21 cellular contexts compared by ENCODE assay signal in the genomic region with DNA sequence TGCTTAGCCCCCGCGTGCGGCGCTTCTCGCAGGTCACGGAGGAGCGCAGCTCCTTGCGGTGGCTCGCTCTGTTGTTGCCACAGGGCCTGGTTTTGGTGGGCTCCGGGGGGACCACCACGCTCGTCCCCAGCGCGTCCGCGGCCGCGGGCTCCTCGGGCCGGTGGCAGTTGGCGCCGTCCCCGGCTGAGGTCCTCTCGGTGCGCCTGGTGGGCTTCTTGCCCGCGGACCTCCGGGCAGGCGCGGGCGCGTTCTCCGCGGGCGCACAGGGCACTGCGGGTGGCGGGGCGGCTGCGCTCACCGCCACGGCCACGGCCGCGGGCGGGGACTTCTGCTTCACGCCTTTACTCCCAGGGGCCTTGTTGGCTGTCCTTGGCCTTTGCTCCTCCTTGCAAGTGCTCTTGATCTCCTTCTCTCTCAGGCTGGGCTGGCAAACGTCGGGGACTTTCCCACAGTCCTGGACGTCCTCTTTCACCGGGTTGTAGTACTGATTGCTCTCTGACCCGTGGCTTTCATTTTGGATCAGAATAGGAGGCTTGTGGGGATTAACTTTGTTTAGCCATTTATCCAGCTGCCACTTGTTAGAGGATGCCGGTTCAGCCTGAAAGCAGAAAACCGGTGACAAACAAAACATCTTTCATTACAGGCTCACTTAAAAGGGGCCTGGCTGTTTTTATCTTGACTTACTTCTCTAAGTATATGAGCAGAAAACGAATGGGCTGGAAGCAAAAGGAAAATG.
"Had no signal": no experiment of that assay in that cellular context is flagged by ENCODE, and none has a peak within 500 bp of the region (broad histone marks: within the 10 kb centered on the region; RNA-seq: fewer than 3 reads in every experiment).

No MANE protein-coding gene starts in this region.

- ATAC-seq: activated T-helper 17 cell treated with anti-CD3 and anti-CD28 coated beads, Interleukin-2, amount 50 U/mL, for 72 hours; gastroesophageal sphincter had no signal

- FAIRE-seq: bronchial epithelial cell, TTC549 had no signal

- H3K4me1 ChIP-seq: gastroesophageal sphincter, left ventricle myocardium inferior, transverse colon, vagina had no signal

- H3K27me3 ChIP-seq: gastroesophageal sphincter, transverse colon, vagina had no signal

- H3K9me3 Mint-ChIP-seq: activated naive CD8-positive, alpha-beta T cell treated with anti-CD3 and anti-CD28 coated beads for 36 hours; activated T-helper 17 cell treated with anti-CD3 and anti-CD28 coated beads, Interleukin-2, amount 50 U/mL, for 72 hours; endodermal cell; nephron; stimulated activated naive CD8-positive, alpha-beta T cell treated with anti-CD3 and anti-CD28 coated beads, Interleukin-15, Interleukin-2, amounts not matched to agents 100 ng/mL and 50 ng/mL, for 24 hours had no signal

- DNase-seq: activated CD4-positive, alpha-beta T cell treated with anti-CD3 and anti-CD28 coated beads for 1 hour; activated naive CD4-positive, alpha-beta T cell treated with Interleukin-2 at 50 U/mL for 16 hours; activated naive CD8-positive, alpha-beta T cell treated with anti-CD3 and anti-CD28 coated beads for 36 hours; activated T-cell treated with anti-CD3 and anti-CD28 coated beads, Interleukin-2, amount 50 U/mL, for 1 hour; endodermal cell; head of caudate nucleus; left ventricle myocardium inferior; mammary epithelial cell; midbrain; stimulated activated CD4-positive, alpha-beta T cell treated with anti-CD3 and anti-CD28 coated beads, Interleukin-2, amount 100 ng/mL, for 48 hours; stimulated activated CD8-positive, alpha-beta memory T cell treated with anti-CD3 and anti-CD28 coated beads, Interleukin-4, amount 100 ng/mL, for 48 hours; T-helper 1 cell; transverse colon had no signal

- H3K4me3 Mint-ChIP-seq: activated naive CD8-positive, alpha-beta T cell treated with anti-CD3 and anti-CD28 coated beads for 36 hours; activated T-helper 17 cell treated with anti-CD3 and anti-CD28 coated beads, Interleukin-2, amount 50 U/mL, for 72 hours; endodermal cell; nephron; stimulated activated naive CD8-positive, alpha-beta T cell treated with anti-CD3 and anti-CD28 coated beads, Interleukin-15, Interleukin-2, amounts not matched to agents 100 ng/mL and 50 ng/mL, for 24 hours had no signal

- H3K27ac ChIP-seq: coronary artery, gastroesophageal sphincter, left ventricle myocardium inferior, transverse colon, vagina had no signal

- H3K4me1 Mint-ChIP-seq: activated naive CD8-positive, alpha-beta T cell treated with anti-CD3 and anti-CD28 coated beads for 36 hours; activated T-helper 17 cell treated with anti-CD3 and anti-CD28 coated beads, Interleukin-2, amount 50 U/mL, for 72 hours; endodermal cell had no signal

- H3K27ac Mint-ChIP-seq: activated naive CD8-positive, alpha-beta T cell treated with anti-CD3 and anti-CD28 coated beads for 36 hours; activated T-helper 17 cell treated with anti-CD3 and anti-CD28 coated beads, Interleukin-2, amount 50 U/mL, for 72 hours; endodermal cell; nephron; stimulated activated naive CD8-positive, alpha-beta T cell treated with anti-CD3 and anti-CD28 coated beads, Interleukin-15, Interleukin-2, amounts not matched to agents 100 ng/mL and 50 ng/mL, for 24 hours had no signal

- H3K4me3 ChIP-seq: coronary artery, gastroesophageal sphincter, left ventricle myocardium inferior, transverse colon, vagina had no signal

- H3K9me3 ChIP-seq: gastroesophageal sphincter, left ventricle myocardium inferior, transverse colon, vagina had no signal

- H3K36me3 Mint-ChIP-seq: activated naive CD8-positive, alpha-beta T cell treated with anti-CD3 and anti-CD28 coated beads for 36 hours had no signal

- H3K27me3 Mint-ChIP-seq: activated naive CD8-positive, alpha-beta T cell treated with anti-CD3 and anti-CD28 coated beads for 36 hours; activated T-helper 17 cell treated with anti-CD3 and anti-CD28 coated beads, Interleukin-2, amount 50 U/mL, for 72 hours; stimulated activated naive CD8-positive, alpha-beta T cell treated with anti-CD3 and anti-CD28 coated beads, Interleukin-15, Interleukin-2, amounts not matched to agents 100 ng/mL and 50 ng/mL, for 24 hours had no signal

- H3K36me3 ChIP-seq: left ventricle myocardium inferior, transverse colon, vagina had no signal
